Comparison of ENCODE assay signal across 10 cellular contexts in genomic region chr6:69696273-69696672, GRCh38.
A peak's percentile ranks its signal among the peaks of the same experiment; 100 is the strongest.
DNase-seq lines count a peak whose midpoint lies in the region; ATAC-seq and TF ChIP-seq lines count a peak whose summit lies in the region.
"Had no signal": no experiment of that assay in that cellular context is flagged by ENCODE, and none has a peak within 500 bp of the region (broad histone marks: within the 10 kb centered on the region; RNA-seq: fewer than 3 reads in every experiment).

No MANE protein-coding gene starts in this region.

- no peaks in the 10 kb centered on the region for H3K27me3 ChIP-seq in left lung
- no peaks in the 10 kb centered on the region for H3K27me3 ChIP-seq in CD4-positive, alpha-beta T cell (ENCODE audit: control insufficient read depth, insufficient read depth, low read length)

- no peak for TF ChIP-seq CTCF in left lung (IDR thresholded peaks at IDR 0.05)
- no peak for TF ChIP-seq CTCF in CD4-positive, alpha-beta T cell (IDR thresholded peaks at IDR 0.05)

- H3K36me3 Mint-ChIP-seq in activated CD4-positive, alpha-beta T cell treated with anti-CD3 and anti-CD28 coated beads for 36 hours (ENCODE audit: low read depth) = peaks cover 27% of the 10 kb centered on the region
- peaks cover 76% of the 10 kb centered on the region for H3K36me3 Mint-ChIP-seq in CD4-positive, alpha-beta T cell (ENCODE audit: low read depth)

- H3K9me3 Mint-ChIP-seq in activated CD4-positive, alpha-beta T cell treated with anti-CD3 and anti-CD28 coated beads for 36 hours (ENCODE audit: low read depth) = no peaks in the 10 kb centered on the region
- no peaks in the 10 kb centered on the region for H3K9me3 Mint-ChIP-seq in CD4-positive, alpha-beta T cell
- H3K9me3 Mint-ChIP-seq: activated B cell treated with CpG ODN at 0.5 μM for 24 hours had no signal

- no peak overlapping the region for H3K27ac ChIP-seq in left lung
- no peak overlapping the region for H3K27ac ChIP-seq in CD4-positive, alpha-beta T cell (ENCODE audit: low read depth, low read length)

- H3K27ac Mint-ChIP-seq in activated CD4-positive, alpha-beta T cell treated with anti-CD3 and anti-CD28 coated beads for 36 hours = no peak overlapping the region
- H3K27ac Mint-ChIP-seq in CD4-positive, alpha-beta T cell = no peak overlapping the region
- H3K27ac Mint-ChIP-seq: activated B cell treated with CpG ODN at 0.5 μM for 24 hours had no signal

- no peak overlapping the region for H3K4me3 Mint-ChIP-seq in activated CD4-positive, alpha-beta T cell treated with anti-CD3 and anti-CD28 coated beads for 36 hours
- H3K4me3 Mint-ChIP-seq in CD4-positive, alpha-beta T cell = no peak overlapping the region
- H3K4me3 Mint-ChIP-seq: activated B cell treated with CpG ODN at 0.5 μM for 24 hours had no signal

- no peak overlapping the region for H3K4me3 ChIP-seq in left lung

- H3K4me1 Mint-ChIP-seq in activated CD4-positive, alpha-beta T cell treated with anti-CD3 and anti-CD28 coated beads for 36 hours = peaks cover 10% of the 10 kb centered on the region
- H3K4me1 Mint-ChIP-seq in CD4-positive, alpha-beta T cell (ENCODE audit: low read depth) = peaks cover 7% of the 10 kb centered on the region

- intact Hi-C loops in activated CD4-positive, alpha-beta T cell treated with anti-CD3 and anti-CD28 coated beads for 36 hours (cut with DNase I, micrococcal nuclease) = no loop called here
- intact Hi-C loops in left lung (cut with DNase I) = no loop called here
- intact Hi-C loops in CD4-positive, alpha-beta T cell (cut with DNase I, micrococcal nuclease) = no loop called here

- no peak for DNase-seq in activated CD4-positive, alpha-beta T cell treated with anti-CD3 and anti-CD28 coated beads for 36 hours
- no peak for DNase-seq in activated CD4-positive, alpha-beta T cell treated with anti-CD3 and anti-CD28 coated beads, Interleukin-2, amount 50 U/mL, for 1 hour
- DNase-seq in MV-4-11 (lab: John Stamatoyannopoulos, UW) (peak; percentile 14), left lung (no peak), NCI-H1694 (lab: John Stamatoyannopoulos, UW) (no peak)
- no peak for DNase-seq in CD4-positive, alpha-beta T cell
- DNase-seq: activated B cell treated with CpG ODN at 0.5 μM for 24 hours, NCI-H1436 treated with DMSO at 0.1 percent for 48 hours had no signal

- H3K27me3 Mint-ChIP-seq in activated CD4-positive, alpha-beta T cell treated with anti-CD3 and anti-CD28 coated beads for 36 hours = no peaks in the 10 kb centered on the region
- H3K27me3 Mint-ChIP-seq in CD4-positive, alpha-beta T cell = no peaks in the 10 kb centered on the region
- H3K27me3 Mint-ChIP-seq: activated B cell treated with CpG ODN at 0.5 μM for 24 hours had no signal

- H3K9me3 ChIP-seq in left lung = no peaks in the 10 kb centered on the region
- H3K9me3 ChIP-seq in CD4-positive, alpha-beta T cell (ENCODE audit: control insufficient read depth, low read length) = no peaks in the 10 kb centered on the region

- ATAC-seq in activated CD4-positive, alpha-beta T cell treated with anti-CD3 and anti-CD28 coated beads for 36 hours = peak; percentile 78
- ATAC-seq in GM21723 (IDR thresholded peaks at IDR 0.05; ENCODE audit: unreplicated experiment) (peak; percentile 57), left lung (peak; percentile 83), GM19463 (IDR thresholded peaks at IDR 0.05; ENCODE audit: unreplicated experiment) (no peak)
- ATAC-seq in CD4-positive, alpha-beta T cell (ENCODE audit: poor library complexity) = no peak

- POLR2A ChIA-PET in activated CD4-positive, alpha-beta T cell treated with anti-CD3 and anti-CD28 coated beads for 36 hours (lab: Charles Lee) = no interaction called here
- POLR2A ChIA-PET in CD4-positive, alpha-beta T cell (lab: Charles Lee) = no interaction called here

- H3K4me1 ChIP-seq in left lung = no peaks in the 10 kb centered on the region

- peaks cover 0 to 20% of the 10 kb centered on the region in 2 donors for H3K36me3 ChIP-seq in left lung

- CTCF ChIA-PET in activated CD4-positive, alpha-beta T cell treated with anti-CD3 and anti-CD28 coated beads for 36 hours (lab: Charles Lee) = no interaction called here
- CTCF ChIA-PET in CD4-positive, alpha-beta T cell (lab: Charles Lee) = no interaction called here

Comparison
In these comparisons a context has a peak if more than half of its experiments do, and no peak if none do; other contexts are left out.
1. ATAC-seq: peak in activated CD4-positive, alpha-beta T cell treated with anti-CD3 and anti-CD28 coated beads for 36 hours (single experiment), GM21723 (single experiment) and left lung (single experiment); none in CD4-positive, alpha-beta T cell (single experiment) and GM19463 (single experiment).